7 cellular contexts compared by ENCODE assay signal in genomic region chr22:22753526-22754267, GRCh38.
DNase-seq lines count a peak whose midpoint lies in the region; ATAC-seq, FAIRE-seq and TF ChIP-seq lines count a peak whose summit lies in the region.

No MANE protein-coding gene starts in this region.

- FAIRE-seq in islet of Langerhans (lab: Jason Lieb, UNC): peak; percentile 92

- in situ Hi-C loops in KBM-7 (cut with MboI; ENCODE audit: low pct_unique_long_range_greater_than_20kb, low sequenced_read_pairs): no loop called here

- no peak for TF ChIP-seq POLR2A in GM18505 (IDR thresholded peaks at IDR 0.05; ENCODE audit: borderline replicate concordance, extremely low read depth, insufficient read depth, insufficient read length)

- DNase-seq in ELR (ENCODE audit: low read depth) (peak; percentile 50), KBM-7 (peak; percentile 56), T-helper 2 cell (peak; percentile 48 to 82 (median 67)), amniotic epithelial cell (ENCODE audit: low read depth) (peak; percentile 25)
- DNase-seq in stimulated activated CD4-positive, alpha-beta T cell treated with anti-CD3 and anti-CD28 coated beads, TNF-alpha, amount 100 ng/mL, for 24 hours (ENCODE audit: low read depth in 3 of 3): peak; percentile 54 to 72 (median 58)

- no peak for ATAC-seq in GM18505 (IDR thresholded peaks at IDR 0.05; ENCODE audit: unreplicated experiment)
